11 cellular contexts compared by ENCODE assay signal in genomic region chr14:77979666-77980351, GRCh38.
A peak's percentile ranks its signal among the peaks of the same experiment; 100 is the strongest.
DNase-seq lines count a peak whose midpoint lies in the region; ATAC-seq and TF ChIP-seq lines count a peak whose summit lies in the region.
"Had no signal": no experiment of that assay in that cellular context is flagged by ENCODE, and none has a peak within 500 bp of the region (broad histone marks: within the 10 kb centered on the region; RNA-seq: fewer than 3 reads in every experiment).

No MANE protein-coding gene starts in this region.

- H3K27ac Mint-ChIP-seq in progenitor cell of endocrine pancreas, result no peak overlapping the region

- no peak overlapping the region for H2BK120ac ChIP-seq in mesenchymal stem cell (ENCODE audit: low read depth, low read length)

- peak overlapping the region in 1 of 2 experiments; percentile 38 for H3K23ac ChIP-seq in mesenchymal stem cell (ENCODE audit: low read length in 2 of 2)

- no peak overlapping the region for H2BK5ac ChIP-seq in mesenchymal stem cell (ENCODE audit: low read depth, low read length, poor library complexity, severe bottlenecking)

- H3K27ac ChIP-seq in dorsolateral prefrontal cortex (peak overlapping the region; percentile 46 to 98 (median 91)), mesenchymal stem cell (ENCODE audit: low read length, poor library complexity, severe bottlenecking) (no peak overlapping the region)
- H3K27ac ChIP-seq: ascending aorta, gastrocnemius medialis had no signal

- no peaks in the 10 kb centered on the region for H3K36me3 Mint-ChIP-seq in progenitor cell of endocrine pancreas (ENCODE audit: insufficient read depth)

- no peak overlapping the region for H2BK15ac ChIP-seq in mesenchymal stem cell (ENCODE audit: low read depth, poor library complexity, severe bottlenecking)

- no peak overlapping the region for H3K14ac ChIP-seq in mesenchymal stem cell (ENCODE audit: low read length in 2 of 2)

- H3K9ac ChIP-seq in mesenchymal stem cell (ENCODE audit: low read length), result no peak overlapping the region

- WGBS in mesenchymal stem cell, result 49% methylated on average over 13 of the region's 14 CpGs

- H2BK12ac ChIP-seq in mesenchymal stem cell (ENCODE audit: low read length in 2 of 2), result no peak overlapping the region

- H2AK5ac ChIP-seq in mesenchymal stem cell (ENCODE audit: low read length, severe bottlenecking), result no peak overlapping the region

- no peak for ATAC-seq in GM19452 (IDR thresholded peaks at IDR 0.05; ENCODE audit: unreplicated experiment)
- ATAC-seq: gastrocnemius medialis had no signal

- no peak overlapping the region for H3K4me2 ChIP-seq in mesenchymal stem cell (ENCODE audit: low read length, poor library complexity, severe bottlenecking)

- no peak overlapping the region for H2AFZ ChIP-seq in mesenchymal stem cell (ENCODE audit: low read depth, low read length)

- H4K8ac ChIP-seq in mesenchymal stem cell (ENCODE audit: low read length), result no peak overlapping the region

- no peak overlapping the region for H4K91ac ChIP-seq in mesenchymal stem cell (ENCODE audit: low read length)

- peaks cover 10% of the 10 kb centered on the region for H3K4me1 ChIP-seq in mesenchymal stem cell (ENCODE audit: control insufficient read depth, insufficient read depth, low read depth, low read length)
- H3K4me1 ChIP-seq: A549, ascending aorta had no signal

- peaks cover 8% of the 10 kb centered on the region for H3K4me1 Mint-ChIP-seq in progenitor cell of endocrine pancreas (ENCODE audit: low read depth)

- intact Hi-C loops in dorsolateral prefrontal cortex (cut with DNase I), result no loop called here

- no peak overlapping the region for H3K18ac ChIP-seq in mesenchymal stem cell (ENCODE audit: low read depth in 1 of 2, low read length in 2 of 2)

- H3K27me3 ChIP-seq in dorsolateral prefrontal cortex (peaks cover 0 to 4% (median 0%) of the 10 kb centered on the region in 45 donors), mesenchymal stem cell (ENCODE audit: control insufficient read depth in 1 of 2, insufficient read depth in 1 of 2, low read length in 2 of 2) (peaks cover 26 to 44% of the 10 kb centered on the region in 2 experiments)
- H3K27me3 ChIP-seq: ascending aorta had no signal

- DNase-seq in NCI-H146 (lab: John Stamatoyannopoulos, UW) (peak; percentile 10), NCI-H146 treated with DMSO at 0.1 percent for 48 hours (lab: John Stamatoyannopoulos, UW; ENCODE audit: unreplicated experiment) (no peak), M059J (ENCODE audit: low read depth) (peak; percentile 43), dorsolateral prefrontal cortex (peak in 6 of 10 donors; percentile 32 to 78 (median 54)), progenitor cell of endocrine pancreas (ENCODE audit: low spot score, unreplicated experiment) (no peak), mesenchymal stem cell (no peak)
- no peak for DNase-seq in stimulated activated naive CD4-positive, alpha-beta T cell (lab: John Stamatoyannopoulos, UW)
- DNase-seq: gastrocnemius medialis had no signal

- no peaks in the 10 kb centered on the region for H3K79me1 ChIP-seq in mesenchymal stem cell (replicated peaks; ENCODE audit: low read length, poor library complexity, severe bottlenecking)

- H3K4me3 Mint-ChIP-seq in progenitor cell of endocrine pancreas (ENCODE audit: low read depth), result peak overlapping the region; percentile 69

- peak in 51 of 56 donors; percentile 12 to 71 (median 50) for TF ChIP-seq CTCF in dorsolateral prefrontal cortex (IDR thresholded peaks at IDR 0.05 in 54 of 56, conservative IDR thresholded peaks at IDR 0.05 in 2 of 56; ENCODE audit: low read depth in 1 of 56, partially characterized antibody in 56 of 56)
- peak; percentile 48 for TF ChIP-seq CTCF in progenitor cell of endocrine pancreas (IDR thresholded peaks at IDR 0.05; ENCODE audit: unreplicated experiment)

- H3K36me3 ChIP-seq in mesenchymal stem cell (ENCODE audit: control insufficient read depth in 1 of 2, insufficient read depth in 2 of 2, low read depth in 1 of 2, low read length in 2 of 2), result no peaks in the 10 kb centered on the region
- H3K36me3 ChIP-seq: ascending aorta, gastrocnemius medialis had no signal

- no peak overlapping the region for H3K4ac ChIP-seq in mesenchymal stem cell (ENCODE audit: low read depth in 1 of 2, low read length in 2 of 2)

- H3K4me3 ChIP-seq in dorsolateral prefrontal cortex, result peak overlapping the region in 50 of 59 donors; percentile 2 to 73 (median 58)
- no peak overlapping the region for H3K4me3 ChIP-seq in mesenchymal stem cell (ENCODE audit: insufficient read depth in 1 of 2, low read depth in 1 of 2, low read length in 2 of 2)
- H3K4me3 ChIP-seq: ascending aorta had no signal

- H3K27me3 Mint-ChIP-seq in progenitor cell of endocrine pancreas, result peaks cover 20% of the 10 kb centered on the region

- H3K9me3 ChIP-seq in mesenchymal stem cell (ENCODE audit: control insufficient read depth, low read length), result no peaks in the 10 kb centered on the region
- H3K9me3 ChIP-seq: A549, ascending aorta, gastrocnemius medialis had no signal

- H3K9me3 Mint-ChIP-seq in progenitor cell of endocrine pancreas (ENCODE audit: low read depth), result no peaks in the 10 kb centered on the region

Comparison
In these comparisons a context has a peak if more than half of its experiments do, and no peak if none do; other contexts are left out.
1. DNase-seq: peak in NCI-H146 (single experiment), M059J (single experiment) and dorsolateral prefrontal cortex (6 of 10); none in NCI-H146 treated with DMSO at 0.1 percent for 48 hours (single experiment), progenitor cell of endocrine pancreas (single experiment), mesenchymal stem cell (single experiment) and stimulated activated naive CD4-positive, alpha-beta T cell (0 of 6).
2. H3K4me3 ChIP-seq: peak in dorsolateral prefrontal cortex (50 of 59); none in mesenchymal stem cell (0 of 2).